Comparison of ENCODE assay signal across 19 cellular contexts in genomic region chr15:43913941-43914340, GRCh38.
A peak's percentile ranks its signal among the peaks of the same experiment; 100 is the strongest.
DNase-seq lines count a peak whose midpoint lies in the region; ATAC-seq and TF ChIP-seq lines count a peak whose summit lies in the region.
"Had no signal": no experiment of that assay in that cellular context is flagged by ENCODE, and none has a peak within 500 bp of the region (broad histone marks: within the 10 kb centered on the region; RNA-seq: fewer than 3 reads in every experiment).

No MANE protein-coding gene starts in this region.

- H3K9me3 ChIP-seq in Caco-2 (no peaks in the 10 kb centered on the region), RWPE2 (ENCODE audit: severe bottlenecking) (no peaks in the 10 kb centered on the region)
- H3K9me3 ChIP-seq: esophagus muscularis mucosa, MG63 had no signal

- no peak for ATAC-seq in RWPE2 (ENCODE audit: low read depth)
- ATAC-seq: natural killer cell treated with Interleukin-12 subunit alpha and Interleukin-12 subunit beta and Interleukin-15 and Interleukin-18, amount 100 ng/mL, for 72 hours had no signal

- POLR2A ChIA-PET in Caco-2 (lab: Charles Lee): no interaction called here

- H3K27ac ChIP-seq in RWPE2 (ENCODE audit: poor library complexity, severe bottlenecking): peak overlapping the region; percentile 56
- H3K27ac ChIP-seq in dorsolateral prefrontal cortex: peak overlapping the region in 53 of 59 donors; percentile 4 to 97 (median 78)
- H3K27ac ChIP-seq: esophagus muscularis mucosa, WERI-Rb-1 had no signal

- H3K4me1 ChIP-seq in Caco-2 (peaks cover 9% of the 10 kb centered on the region; the same call in 1 of the 2 replicates), RWPE2 (ENCODE audit: insufficient read depth, poor library complexity, severe bottlenecking) (peaks cover 23% of the 10 kb centered on the region)

- no peaks in the 10 kb centered on the region for H3K27me3 Mint-ChIP-seq in Caco-2 (ENCODE audit: insufficient read depth, unreplicated experiment)
- H3K27me3 Mint-ChIP-seq: activated CD4-positive, alpha-beta memory T cell treated with anti-CD3 and anti-CD28 coated beads for 36 hours; type B pancreatic cell had no signal

- DNase-seq in Caco-2 (no peak), RWPE2 (ENCODE audit: low spot score) (no peak), dorsolateral prefrontal cortex (no peak), renal cortical epithelial cell (ENCODE audit: low read depth) (peak; percentile 15), DMS153 (lab: John Stamatoyannopoulos, UW) (no peak), SIG-M5 (lab: John Stamatoyannopoulos, UW) (no peak)
- DNase-seq in stimulated activated CD4-positive, alpha-beta T cell treated with anti-CD3 and anti-CD28 coated beads, Interleukin-4, amount 100 ng/mL, for 1 hour: no peak
- no peak for DNase-seq in stimulated activated CD4-positive, alpha-beta T cell treated with anti-CD3 and anti-CD28 coated beads, Interleukin-2, amount 100 ng/mL, for 48 hours
- DNase-seq: NCI-H1930; NK-92 treated with Interleukin-12 subunit alpha and Interleukin-12 subunit beta, amount 100 ng/mL, for 24 hours; stimulated activated CD4-positive, alpha-beta T cell treated with anti-CD3 and anti-CD28 coated beads, Interleukin-12 subunit alpha, Interleukin-12 subunit beta, amount 100 ng/mL, for 4 hours; T-helper 1 cell; WERI-Rb-1 had no signal

- intact Hi-C loops in Caco-2 (cut with micrococcal nuclease; ENCODE audit: unreplicated experiment) (no loop called here), dorsolateral prefrontal cortex (cut with DNase I) (loop anchor here in 1 of 2 donors (5.0 kb wide), 2 partner anchors 113 to 153 kb away; no protein-coding TSS in a partner anchor)

- no peak overlapping the region for H3K4me3 Mint-ChIP-seq in Caco-2 (ENCODE audit: unreplicated experiment)
- H3K4me3 Mint-ChIP-seq: activated CD4-positive, alpha-beta memory T cell treated with anti-CD3 and anti-CD28 coated beads for 36 hours; activated naive CD4-positive, alpha-beta T cell treated with anti-CD3 and anti-CD28 coated beads for 36 hours; natural killer cell treated with Interleukin-12 subunit alpha and Interleukin-12 subunit beta and Interleukin-15 and Interleukin-18, amount 100 ng/mL, for 72 hours; type B pancreatic cell had no signal

- peaks cover 18% of the 10 kb centered on the region for H3K4me1 Mint-ChIP-seq in Caco-2 (ENCODE audit: low read depth, unreplicated experiment)

- no peak for TF ChIP-seq CTCF in Caco-2 (IDR thresholded peaks at IDR 0.05; ENCODE audit: insufficient read depth in 1 of 2, low read depth in 1 of 2, low read length in 1 of 2, severe bottlenecking in 1 of 2, unreplicated experiment in 1 of 2)
- no peak for TF ChIP-seq CTCF in RWPE2 (IDR thresholded peaks at IDR 0.05; ENCODE audit: poor library complexity, severe bottlenecking)
- no peak for TF ChIP-seq CTCF in dorsolateral prefrontal cortex (IDR thresholded peaks at IDR 0.05 in 54 of 56, conservative IDR thresholded peaks at IDR 0.05 in 2 of 56; ENCODE audit: low read depth in 1 of 56, partially characterized antibody in 56 of 56)

- H3K36me3 Mint-ChIP-seq in Caco-2 (ENCODE audit: insufficient read depth, unreplicated experiment): peaks cover 14% of the 10 kb centered on the region
- H3K36me3 Mint-ChIP-seq: activated CD4-positive, alpha-beta memory T cell treated with anti-CD3 and anti-CD28 coated beads for 36 hours; natural killer cell treated with Interleukin-12 subunit alpha and Interleukin-12 subunit beta and Interleukin-15 and Interleukin-18, amount 100 ng/mL, for 72 hours; type B pancreatic cell had no signal

- H3K27me3 ChIP-seq in Caco-2 (replicated peaks; ENCODE audit: control insufficient read depth, insufficient read depth, low read length) (no peaks in the 10 kb centered on the region), RWPE2 (ENCODE audit: insufficient read depth, poor library complexity, severe bottlenecking) (no peaks in the 10 kb centered on the region), dorsolateral prefrontal cortex (no peaks in the 10 kb centered on the region)
- H3K27me3 ChIP-seq: esophagus muscularis mucosa, MG63 had no signal

- H3K4me3 ChIP-seq in Caco-2 (ENCODE audit: low read depth, low read length) (no peak overlapping the region), RWPE2 (ENCODE audit: severe bottlenecking) (no peak overlapping the region), dorsolateral prefrontal cortex (no peak overlapping the region)
- H3K4me3 ChIP-seq: esophagus muscularis mucosa, MG63 had no signal

- no TSS peak for BruUV-seq in Caco-2 (replicated peaks; lab: Mats Ljungman, UMichigan)

- H3K27ac Mint-ChIP-seq in Caco-2 (ENCODE audit: unreplicated experiment): peak overlapping the region; percentile 2
- H3K27ac Mint-ChIP-seq: activated CD4-positive, alpha-beta memory T cell treated with anti-CD3 and anti-CD28 coated beads for 36 hours; activated naive CD4-positive, alpha-beta T cell treated with anti-CD3 and anti-CD28 coated beads for 36 hours; natural killer cell treated with Interleukin-12 subunit alpha and Interleukin-12 subunit beta and Interleukin-15 and Interleukin-18, amount 100 ng/mL, for 72 hours had no signal

- no peaks in the 10 kb centered on the region for H3K36me3 ChIP-seq in Caco-2 (ENCODE audit: control insufficient read depth, insufficient read depth, low read length)
- no peaks in the 10 kb centered on the region for H3K36me3 ChIP-seq in RWPE2 (ENCODE audit: low read depth)
- H3K36me3 ChIP-seq: esophagus muscularis mucosa, MG63 had no signal

- H3K9me3 Mint-ChIP-seq in Caco-2 (ENCODE audit: unreplicated experiment): no peaks in the 10 kb centered on the region
- H3K9me3 Mint-ChIP-seq: activated CD4-positive, alpha-beta memory T cell treated with anti-CD3 and anti-CD28 coated beads for 36 hours; activated naive CD4-positive, alpha-beta T cell treated with anti-CD3 and anti-CD28 coated beads for 36 hours; natural killer cell treated with Interleukin-12 subunit alpha and Interleukin-12 subunit beta and Interleukin-15 and Interleukin-18, amount 100 ng/mL, for 72 hours; type B pancreatic cell had no signal

- CTCF ChIA-PET in Caco-2 (lab: Charles Lee): no interaction called here
